ENCODE assay signal across 8 cellular contexts in the genomic region with DNA sequence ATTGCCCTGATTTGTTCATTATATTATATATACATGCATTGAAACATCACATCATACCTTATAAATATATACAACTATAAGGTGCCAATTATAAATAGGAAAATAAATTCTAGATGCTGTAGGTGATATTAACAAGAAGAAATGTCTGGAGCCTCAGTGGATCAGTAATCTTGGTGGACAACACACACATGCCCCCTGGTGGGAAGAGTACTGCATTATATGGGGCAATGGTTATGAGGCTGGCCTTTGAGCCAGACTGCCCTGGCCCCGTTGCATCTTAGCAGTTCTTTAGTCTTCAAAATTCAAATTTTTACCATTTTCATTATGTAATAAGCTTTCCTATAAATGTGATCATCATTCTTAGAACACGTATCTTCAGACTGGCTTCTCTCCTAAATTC.
A peak's percentile ranks its signal among the peaks of the same experiment; 100 is the strongest.
DNase-seq lines count a peak whose midpoint lies in the region; ATAC-seq and TF ChIP-seq lines count a peak whose summit lies in the region.

No MANE protein-coding gene starts in this region.

- no peaks in the 10 kb centered on the region for H3K27me3 ChIP-seq in left lung

- intact Hi-C loops in left lung (cut with DNase I): no loop called here

- peak in 1 of 2 donors; percentile 18 for TF ChIP-seq CTCF in left lung (IDR thresholded peaks at IDR 0.05)

- no peaks in the 10 kb centered on the region for H3K4me1 ChIP-seq in left lung

- no peaks in the 10 kb centered on the region for H3K9me3 ChIP-seq in left lung

- ATAC-seq in GM18867 (IDR thresholded peaks at IDR 0.05; ENCODE audit: unreplicated experiment) (peak; percentile 91), left lung (peak; percentile 73), GM18873 (IDR thresholded peaks at IDR 0.05; ENCODE audit: low FRiP score, unreplicated experiment) (no peak)
- ATAC-seq in activated CD4-positive, CD25-positive, alpha-beta regulatory T cell treated with anti-CD3 and anti-CD28 coated beads, Interleukin-2, amount 50 U/mL, for 24 hours: no peak

- H3K27ac ChIP-seq in left lung: no peak overlapping the region

- no peaks in the 10 kb centered on the region for H3K36me3 ChIP-seq in left lung

- H3K4me3 ChIP-seq in left lung: no peak overlapping the region

- DNase-seq in COLO668 (lab: John Stamatoyannopoulos, UW; ENCODE audit: unreplicated experiment) (peak; percentile 29), HPDE6-E6E7 (ENCODE audit: extremely low spot score) (peak; percentile 6), UCSD-AML1 (lab: John Stamatoyannopoulos, UW; ENCODE audit: unreplicated experiment) (peak; percentile 6), left lung (no peak), NCI-H510A treated with DMSO at 0.1 percent for 48 hours (lab: John Stamatoyannopoulos, UW) (no peak)

Comparison
In these comparisons a context has a peak if more than half of its experiments do, and no peak if none do; other contexts are left out.
1. DNase-seq: peak in COLO668 (single experiment), HPDE6-E6E7 (single experiment) and UCSD-AML1 (single experiment); none in left lung (0 of 2) and NCI-H510A treated with DMSO at 0.1 percent for 48 hours (single experiment).
2. ATAC-seq: peak in GM18867 (single experiment) and left lung (single experiment); none in activated CD4-positive, CD25-positive, alpha-beta regulatory T cell treated with anti-CD3 and anti-CD28 coated beads, Interleukin-2, amount 50 U/mL, for 24 hours (0 of 2) and GM18873 (single experiment).